In the genomic region with DNA sequence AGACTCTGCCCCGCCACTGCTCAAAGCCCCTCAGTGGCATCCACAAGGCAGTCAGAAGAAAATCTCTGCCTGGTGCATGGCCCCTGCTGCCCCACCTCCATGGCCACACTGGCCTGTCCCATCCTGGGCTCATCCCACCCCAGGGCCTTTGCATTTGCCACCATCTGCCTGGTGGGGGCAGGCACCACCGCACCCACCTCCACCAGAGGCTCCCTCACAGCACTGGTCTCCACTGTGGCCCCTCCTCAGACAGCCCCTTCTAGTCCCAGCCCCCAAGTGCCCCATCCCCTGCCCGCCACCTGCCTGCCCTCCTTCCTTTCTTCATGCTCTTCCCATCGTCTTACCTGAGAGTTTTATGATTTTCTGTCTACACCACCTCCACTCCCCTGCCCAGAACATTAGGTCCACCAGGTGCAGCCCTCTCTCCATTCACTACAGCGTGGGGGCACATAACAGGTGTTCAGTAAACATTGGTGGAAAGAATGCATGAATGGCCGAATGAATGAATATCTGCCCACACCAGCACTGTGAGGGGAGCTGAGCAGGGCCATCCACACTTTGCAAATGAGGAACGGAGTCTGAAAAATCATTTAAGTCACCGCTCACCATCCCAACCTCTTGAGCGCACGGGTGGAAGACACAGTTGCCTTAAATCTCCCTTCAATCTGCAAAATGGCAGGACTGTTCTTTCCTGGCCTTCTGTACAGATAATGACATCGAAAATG, we compare ENCODE assay signal across 10 cellular contexts. TPM values are rescaled to one million over a fixed set of nuclear protein-coding genes. Genes with fewer than 3 reads are reported as not detected.
DNase-seq lines count a peak whose midpoint lies in the region; ATAC-seq, FAIRE-seq and TF ChIP-seq lines count a peak whose summit lies in the region.
"Had no signal": no experiment of that assay in that cellular context is flagged by ENCODE, and none has a peak within 500 bp of the region (broad histone marks: within the 10 kb centered on the region; RNA-seq: fewer than 3 reads in every experiment).

No MANE protein-coding gene starts in this region.

- POLR2A ChIA-PET in CD8-positive, alpha-beta T cell (lab: Charles Lee): interaction anchor here (1.3 to 3.5 kb wide), 2 partner anchors 19 to 186 kb away, joined by 6 to 19 read pairs; no protein-coding TSS in a partner anchor
- POLR2A ChIA-PET in K562 (lab: Yijun Ruan, JAX): interaction anchor here (0.9 to 1.7 kb wide), 8 partner anchors 9 to 80 kb away, joined by 3 to 7 read pairs (median 4); no protein-coding TSS in a partner anchor

- no peaks in the 10 kb centered on the region for H4K20me1 ChIP-seq in K562 (replicated peaks; ENCODE audit: control insufficient read depth, insufficient read depth, low read length)

- H3K79me2 ChIP-seq in K562 (ENCODE audit: control insufficient read depth, insufficient read depth, low read length): peaks cover 39% of the 10 kb centered on the region

- peak overlapping the region; percentile 92 for H3K4me2 ChIP-seq in K562 (ENCODE audit: insufficient read depth, low read length)

- H3K36me3 ChIP-seq in CD8-positive, alpha-beta T cell (ENCODE audit: insufficient read depth, low read length): no peaks in the 10 kb centered on the region
- H3K36me3 ChIP-seq in K562 (ENCODE audit: control insufficient read depth, insufficient read depth, low read length) (peaks cover 12% of the 10 kb centered on the region; the same call in 2 of the 3 replicates), adrenal gland (replicated peaks in 1 of 2) (no peaks in the 10 kb centered on the region)

- no peak for ATAC-seq in CD8-positive, alpha-beta T cell
- ATAC-seq in K562: peak; percentile 11; the same call in 2 of the 3 replicates

- H2AFZ ChIP-seq in K562 (ENCODE audit: low read depth, low read length): 0 out of 2 replicates have a peak overlapping the region, but pooled peaks have one; percentile 73

- 74% methylated on average over 10 of the region's 11 CpGs for WGBS in K562 (ENCODE audit: insufficient coverage, low coverage, missing lambda C conversion rate)
- WGBS in adrenal gland, 4 donors: 86 to 90% (median 87%) methylated on average over 10 to 11 of the region's 11 CpGs

- in situ Hi-C loops in K562 (cut with MboI): no loop called here

- H3K4me3 ChIP-seq in CD8-positive, alpha-beta T cell (ENCODE audit: low read depth, low read length): no peak overlapping the region
- H3K4me3 ChIP-seq in K562 (no peak overlapping the region; the same call in 1 of the 2 replicates), adrenal gland (peak overlapping the region in 1 of 4 donors; percentile 94)

- no TSS peak for BruUV-seq in K562 (replicated peaks; lab: Mats Ljungman, UMichigan)

- peak overlapping the region; percentile 62 to 93; a peak in 2 of 4 replicates for H3K9ac ChIP-seq in K562 (ENCODE audit: insufficient read depth in 1 of 2, low read depth in 2 of 2, low read length in 2 of 2)

- no peak for TF ChIP-seq EP300 in K562 (IDR thresholded peaks at IDR 0.05; ENCODE audit: low read length)

- peaks cover 13% of the 10 kb centered on the region for H3K36me3 Mint-ChIP-seq in CD8-positive, alpha-beta T cell
- H3K36me3 Mint-ChIP-seq in IgD-negative memory B cell: peaks cover 7% of the 10 kb centered on the region
- no peaks in the 10 kb centered on the region for H3K36me3 Mint-ChIP-seq in neural crest cell (ENCODE audit: low read depth)

- H3K9me3 Mint-ChIP-seq in CD8-positive, alpha-beta T cell: no peaks in the 10 kb centered on the region
- H3K9me3 Mint-ChIP-seq in IgD-negative memory B cell: no peaks in the 10 kb centered on the region
- no peaks in the 10 kb centered on the region for H3K9me3 Mint-ChIP-seq in neural crest cell

- DNase-seq in CD8-positive, alpha-beta T cell: no peak
- DNase-seq in K562 (ENCODE audit: extremely low read depth in 1 of 4, low spot score in 3 of 4): no peak
- no peak for DNase-seq in neural crest cell (ENCODE audit: low read depth, low spot score)
- DNase-seq in adrenal gland: no peak
- no peak for DNase-seq in head of caudate nucleus
- DNase-seq in stimulated activated CD4-positive, alpha-beta T cell treated with anti-CD3 and anti-CD28 coated beads, Interleukin-4, amount 100 ng/mL, for 4 hours: no peak
- no peak for DNase-seq in stimulated activated CD4-positive, alpha-beta T cell treated with anti-CD3 and anti-CD28 coated beads, Interleukin-4, amount 100 ng/mL, for 24 hours

- no peaks in the 10 kb centered on the region for H3K27me3 ChIP-seq in CD8-positive, alpha-beta T cell (ENCODE audit: insufficient read depth, low read length)
- H3K27me3 ChIP-seq in K562 (ENCODE audit: control insufficient read depth in 2 of 2, insufficient read depth in 2 of 2, low read length in 2 of 2) (no peaks in the 10 kb centered on the region), adrenal gland (no peaks in the 10 kb centered on the region)

- no peaks in the 10 kb centered on the region for H3K27me3 Mint-ChIP-seq in CD8-positive, alpha-beta T cell (ENCODE audit: low read depth)
- H3K27me3 Mint-ChIP-seq in IgD-negative memory B cell (no peaks in the 10 kb centered on the region), neural crest cell (ENCODE audit: low read depth) (no peaks in the 10 kb centered on the region)

- H3K9me3 ChIP-seq in CD8-positive, alpha-beta T cell (ENCODE audit: low read length): no peaks in the 10 kb centered on the region
- H3K9me3 ChIP-seq in K562 (replicated peaks; ENCODE audit: control insufficient read depth, insufficient read depth, low read depth, low read length) (no peaks in the 10 kb centered on the region), adrenal gland (replicated peaks in 1 of 3) (no peaks in the 10 kb centered on the region)

- H3K27ac ChIP-seq in CD8-positive, alpha-beta T cell (ENCODE audit: low read depth, low read length): no peak overlapping the region
- H3K27ac ChIP-seq in K562 (ENCODE audit: extremely low read depth, low read depth, low read length) (peak overlapping the region; percentile 94; the same call in 2 of the 3 replicates), adrenal gland (peak overlapping the region in 2 of 5 donors; percentile 68 to 100)

- intact Hi-C loops in CD8-positive, alpha-beta T cell (cut with DNase I, micrococcal nuclease): no loop called here
- intact Hi-C loops in K562 (cut with micrococcal nuclease): loop anchor here (5.0 to 10.0 kb wide), 2 partner anchors 80 to 138 kb away; partner anchors contain the start of gene ZBTB21
- intact Hi-C loops in adrenal gland (cut with DNase I): loop anchor here in 1 of 2 donors (10.0 kb wide), 1 partner anchor 62 kb away; no protein-coding TSS in a partner anchor
- intact Hi-C loops in head of caudate nucleus (cut with DNase I): loop anchor here (5.0 kb wide), 2 partner anchors 70 to 125 kb away; no protein-coding TSS in a partner anchor

- H3K9me1 ChIP-seq in K562 (ENCODE audit: control insufficient read depth, insufficient read depth, low read length): peaks cover 3% of the 10 kb centered on the region

- no peak for FAIRE-seq in K562 (lab: Jason Lieb, UNC)
- FAIRE-seq: bronchial epithelial cell, G401.6 had no signal

- TF ChIP-seq CTCF in CD8-positive, alpha-beta T cell (IDR thresholded peaks at IDR 0.05): no peak
- peak in 2 of 3 experiments; percentile 13 to 20; a peak in 1 of 6 replicates for TF ChIP-seq CTCF in K562 (IDR thresholded peaks at IDR 0.05 in 2 of 3, conservative IDR thresholded peaks at IDR 0.05 in 1 of 3; ENCODE audit: insufficient read depth in 2 of 3, low read depth in 1 of 3, low read length in 3 of 3)
- TF ChIP-seq CTCF in neural crest cell (conservative IDR thresholded peaks at IDR 0.05): no peak
- no peak for TF ChIP-seq CTCF in adrenal gland (IDR thresholded peaks at IDR 0.05)

- H3K4me1 Mint-ChIP-seq in CD8-positive, alpha-beta T cell (ENCODE audit: low read depth): peaks cover 27% of the 10 kb centered on the region
- H3K4me1 Mint-ChIP-seq in IgD-negative memory B cell: peaks cover 22 to 33% (median 25%) of the 10 kb centered on the region in 3 donors
- peaks cover 33% of the 10 kb centered on the region for H3K4me1 Mint-ChIP-seq in neural crest cell

- H3K4me1 ChIP-seq in CD8-positive, alpha-beta T cell (ENCODE audit: insufficient read depth, low read length): peaks cover 14% of the 10 kb centered on the region
- H3K4me1 ChIP-seq in K562 (replicated peaks in 1 of 2; ENCODE audit: control insufficient read depth in 2 of 2, insufficient read depth in 2 of 2, low read length in 2 of 2) (peaks cover 20 to 27% of the 10 kb centered on the region in 2 experiments), adrenal gland (replicated peaks in 1 of 2) (peaks cover 6 to 16% of the 10 kb centered on the region in 2 donors)

- CTCF ChIA-PET in CD8-positive, alpha-beta T cell (lab: Charles Lee): interaction anchor here (1.3 to 1.5 kb wide), 3 partner anchors 47 to 231 kb away, joined by 4 to 8 read pairs (median 4); no protein-coding TSS in a partner anchor
- CTCF ChIA-PET in K562 (lab: Yijun Ruan, JAX; ENCODE audit: low intra/inter-chr PET ratio): no interaction called here

- H3K4me3 Mint-ChIP-seq in CD8-positive, alpha-beta T cell: peak overlapping the region; percentile 90
- peak overlapping the region; percentile 87 to 97 (median 92) for H3K4me3 Mint-ChIP-seq in IgD-negative memory B cell
- H3K4me3 Mint-ChIP-seq in neural crest cell: peak overlapping the region; percentile 89

- no peak overlapping the region for H3K27ac Mint-ChIP-seq in CD8-positive, alpha-beta T cell
- H3K27ac Mint-ChIP-seq in IgD-negative memory B cell (peak overlapping the region; percentile 3 to 96 (median 21)), neural crest cell (ENCODE audit: unreplicated experiment) (no peak overlapping the region)

- no peak for TF ChIP-seq POLR2A in K562 (conservative IDR thresholded peaks at IDR 0.05)
- no peak for TF ChIP-seq POLR2A in adrenal gland (IDR thresholded peaks at IDR 0.05)

- TF ChIP-seq RAD21 in K562 (CRISPR knock-in tag; conservative IDR thresholded peaks at IDR 0.05 in 1 of 2, IDR thresholded peaks at IDR 0.05 in 1 of 2): no peak

RNA-seq across cellular contexts. Expression of gene PRDM15, which starts 2.1 kb away (rescaled TPM):
- total RNA-seq in CD8-positive, alpha-beta T cell: 1 to 10 TPM; 8.5 to 9.2 TPM
- polyA plus RNA-seq in IgD-negative memory B cell: 5.6 TPM
- total RNA-seq in K562 (2011; cell fraction: chromatin; rRNA removed; ENCODE audit: low replicate concordance): 56.7 and 69.0 TPM in 2 replicates
- total RNA-seq in K562 (2011; cell fraction: nucleolus; rRNA removed): 33.8 and 45.0 TPM in 2 replicates
- 31.8 and 32.0 TPM in 2 replicates for total RNA-seq in K562 (2011; cell fraction: nucleoplasm; rRNA removed)
- total RNA-seq in K562 (2014; rRNA removed): 6.2 and 10.0 TPM in 2 replicates
- 2.9 and 4.4 TPM in 2 replicates for total RNA-seq in K562 (2014; rRNA removed; fragmentation: Illumina TruSeq; extraction: Trizol)
- total RNA-seq in K562 (2015; rRNA removed; fragmentation: Illumina TruSeq; extraction: Trizol): 6.0 and 6.6 TPM in 2 replicates
- total RNA-seq in K562 (2021): 7.6 and 9.2 TPM in 2 replicates
- 6.6 and 12.2 TPM in 2 replicates for polyA plus RNA-seq in K562 (2011; rRNA removed)
- 6.8 and 7.5 TPM in 2 replicates for polyA plus RNA-seq in K562 (2011; cell fraction: cytosol; rRNA removed)
- polyA plus RNA-seq in K562 (2011; cell fraction: nucleus; rRNA removed): 44.0 and 68.1 TPM in 2 replicates
- polyA plus RNA-seq in K562 (2012): 6.2 and 6.8 TPM in 2 replicates
- polyA plus RNA-seq in K562 (2014; fragmentation: Illumina TruSeq; extraction: Trizol): 6.0 and 6.2 TPM in 2 replicates
- 1 to 10 TPM in 1 of 2 experiments, under 1 TPM in 1; 0.93 to 1.0 TPM for polyA plus RNA-seq in K562 (2014; fragmentation: Nextera tagmentation; extraction: Ambion mirVana)
- 7.1 and 8.5 TPM in 2 replicates for polyA plus RNA-seq in K562 (2014; rRNA removed)
- polyA minus RNA-seq in K562 (2011; rRNA and poly(A)+ RNA removed): 17.3 and 20.4 TPM in 2 replicates
- polyA minus RNA-seq in K562 (2011; cell fraction: cytosol; rRNA and poly(A)+ RNA removed): 7.4 and 14.3 TPM in 2 replicates
- 15.9 and 23.1 TPM in 2 replicates for polyA minus RNA-seq in K562 (2011; cell fraction: nucleus; rRNA and poly(A)+ RNA removed)
- 11.6 and 12.0 TPM in 2 replicates for total RNA-seq in neural crest cell
- 1 to 10 TPM; 3.4 to 6.7 (median 4.0) TPM for total RNA-seq in adrenal gland
- polyA plus RNA-seq in adrenal gland: 1 to 10 TPM; 2.9 to 6.4 (median 3.5) TPM

Comparison
In these comparisons a context has a peak if more than half of its experiments do, and no peak if none do; other contexts are left out.
1. H3K27ac Mint-ChIP-seq: peak in IgD-negative memory B cell (3 of 3); none in CD8-positive, alpha-beta T cell (single experiment) and neural crest cell (single experiment).
2. CTCF ChIP-seq: peak in K562 (2 of 3); none in CD8-positive, alpha-beta T cell (single experiment), neural crest cell (single experiment) and adrenal gland (0 of 6).
3. intact Hi-C loops: an anchor here in K562 (5.0 to 10.0 kb wide) and head of caudate nucleus (5.0 kb wide); none called in CD8-positive, alpha-beta T cell.
4. Peak in every context shown above with its lines, with median percentiles within 50 percentile points of each other: H3K4me3 Mint-ChIP-seq.